Comparison of ENCODE assay signal across 9 cellular contexts in genomic region chr4:39458161-39458504, GRCh38. TPM values are rescaled to one million over a fixed set of nuclear protein-coding genes. Genes with fewer than 3 reads are reported as not detected.
A peak's percentile ranks its signal among the peaks of the same experiment; 100 is the strongest.
DNase-seq lines count a peak whose midpoint lies in the region; ATAC-seq and TF ChIP-seq lines count a peak whose summit lies in the region.
"Not testable (repeated sequence)": the region's sequence is repeated elsewhere in the genome, so short reads cannot be mapped to it uniquely, and the experiment has no call there.
"Had no signal": no experiment of that assay in that cellular context is flagged by ENCODE, and none has a peak within 500 bp of the region (broad histone marks: within the 10 kb centered on the region; RNA-seq: fewer than 3 reads in every experiment).

No MANE protein-coding gene starts in this region.

- peak overlapping the region; percentile 92 to 96 (median 95) for H3K4me3 Mint-ChIP-seq in T-cell
- peak overlapping the region; percentile 96 for H3K4me3 Mint-ChIP-seq in osteocyte (ENCODE audit: unreplicated experiment)

- H3K9me3 ChIP-seq in ES-I3 (ENCODE audit: control insufficient read depth, insufficient read depth, low read length); ascending aorta; esophagus (ENCODE audit: control insufficient read depth in 2 of 2, insufficient read depth in 1 of 2, low read depth in 1 of 2, low read length in 1 of 2); tibial artery: not testable (repeated sequence)

- not testable (repeated sequence) for H3K9me3 Mint-ChIP-seq in T-cell; osteocyte (ENCODE audit: unreplicated experiment)

- POLR2A ChIA-PET in T-cell (lab: Charles Lee), result interaction anchor here (0.6 to 2.5 kb wide), 7 partner anchors 10 to 781 kb away, joined by 3 to 15 read pairs (median 5); partner anchors contain the start of gene RFC1 (in 1 of the 2)

- intact Hi-C loops in ascending aorta (cut with DNase I) (loop anchor here (2.0 to 5.0 kb wide), 7 partner anchors 69 to 1771 kb away; partner anchors contain the start of genes KLF3, PDS5A, RELL1 and SMIM14), tibial artery (cut with DNase I; ENCODE audit: low total_unique reads) (loop anchor here (5.0 kb wide), 1 partner anchor 69 kb away; the partner anchor contains the start of gene UGDH)

- H3K9ac ChIP-seq in ES-I3 (ENCODE audit: low read depth, low read length), result peak overlapping the region; percentile 95

- peaks cover 46% of the 10 kb centered on the region for H3K36me3 Mint-ChIP-seq in T-cell
- peaks cover 49% of the 10 kb centered on the region for H3K36me3 Mint-ChIP-seq in osteocyte (ENCODE audit: unreplicated experiment)

- H3K27me3 Mint-ChIP-seq in T-cell; osteocyte (ENCODE audit: unreplicated experiment): not testable (repeated sequence)

- H3K4me1 ChIP-seq in ES-I3 (ENCODE audit: insufficient read depth, low read length); esophagus (ENCODE audit: control insufficient read depth in 2 of 2, insufficient read depth in 2 of 2, low read length in 1 of 2): not testable (repeated sequence)
- H3K4me1 ChIP-seq in ascending aorta, result peaks cover 2 to 16% of the 10 kb centered on the region in 2 donors
- peaks cover 0 to 30% (median 22%) of the 10 kb centered on the region in 4 donors for H3K4me1 ChIP-seq in tibial artery

- H3K4me1 Mint-ChIP-seq in T-cell (peaks cover 49 to 57% (median 51%) of the 10 kb centered on the region in 3 donors), osteocyte (ENCODE audit: unreplicated experiment) (peaks cover 41% of the 10 kb centered on the region)

- H3K4me3 ChIP-seq in ascending aorta, result peak overlapping the region; percentile 82 to 96
- H3K4me3 ChIP-seq in esophagus (ENCODE audit: low read depth in 1 of 2, low read length in 2 of 2), result peak overlapping the region; percentile 80 to 90
- peak overlapping the region; percentile 63 to 88 for H3K4me3 ChIP-seq in tibial artery

- WGBS in esophagus, 2 donors, result 1% methylated on average over 13 of the region's 13 CpGs

- peak overlapping the region; percentile 96 to 98 for H3K27ac ChIP-seq in ascending aorta
- peak overlapping the region; percentile 90 to 95 for H3K27ac ChIP-seq in esophagus (ENCODE audit: low read depth in 2 of 2, low read length in 1 of 2)
- H3K27ac ChIP-seq in tibial artery, result peak overlapping the region; percentile 87 to 97

- not testable (repeated sequence) for TF ChIP-seq CTCF in ascending aorta (IDR thresholded peaks at IDR 0.05); osteocyte (IDR thresholded peaks at IDR 0.05); tibial artery (IDR thresholded peaks at IDR 0.05)

- not testable (repeated sequence) for DNase-seq in T-cell; ascending aorta (ENCODE audit: low spot score in 2 of 2); left lobe of liver (ENCODE audit: low spot score); osteocyte (ENCODE audit: extremely low spot score, unreplicated experiment); tibial artery

- peak overlapping the region; percentile 98 to 99 for H3K27ac Mint-ChIP-seq in T-cell
- peak overlapping the region; percentile 99 for H3K27ac Mint-ChIP-seq in osteocyte (ENCODE audit: unreplicated experiment)

- not testable (repeated sequence) for H3K27me3 ChIP-seq in ascending aorta; esophagus (ENCODE audit: control insufficient read depth in 1 of 2, insufficient read depth in 2 of 2, low read length in 2 of 2); tibial artery

- ATAC-seq in HG03571 (IDR thresholded peaks at IDR 0.05; ENCODE audit: unreplicated experiment) (peak; percentile 4), T-cell (replicated peaks in 1 of 4) (peak in 3 of 4 experiments; percentile 2 to 4 (median 2)), left lobe of liver (peak; percentile 1)

- H3K36me3 ChIP-seq in ES-I3 (ENCODE audit: insufficient read depth, low read length) (peaks cover 37% of the 10 kb centered on the region), ascending aorta (peaks cover 40 to 50% of the 10 kb centered on the region in 2 donors), esophagus (ENCODE audit: control insufficient read depth in 2 of 2, insufficient read depth in 2 of 2, low read length in 1 of 2) (peaks cover 4 to 11% of the 10 kb centered on the region in 2 donors), tibial artery (peaks cover 46 to 51% (median 50%) of the 10 kb centered on the region in 3 donors)

- CTCF ChIA-PET in T-cell (lab: Charles Lee), result interaction anchor here in 1 of 2 donors (0.8 kb wide), 1 partner anchor 8 kb away, joined by 3 read pairs; no protein-coding TSS in a partner anchor

RNA-seq across cellular contexts. Expression of gene RPL9, which starts 0.6 kb away (rescaled TPM):
- total RNA-seq in T-cell (1,000 to 10,000 TPM; 2,481 to 3,129 (median 2,646) TPM), ascending aorta (1,701 TPM), left lobe of liver (364 TPM), osteocyte (1,144 and 1,147 TPM in 2 replicates)
- 1,000 to 10,000 TPM; 1,586 to 1,928 TPM for polyA plus RNA-seq in esophagus

RNA-seq across cellular contexts. Expression of gene LIAS, which starts 0.7 kb away (rescaled TPM):
- total RNA-seq in T-cell (10 to 100 TPM; 11.3 to 22.8 (median 19.5) TPM), ascending aorta (2.9 TPM), left lobe of liver (13.7 TPM), osteocyte (10.9 and 13.8 TPM in 2 replicates)
- polyA plus RNA-seq in esophagus, result 10 to 100 TPM; 14.2 to 15.2 TPM

RNA-seq across cellular contexts. Expression of gene KLB, which starts 51.4 kb away (rescaled TPM):
- under 1 TPM in 1 of 5 donors, not detected in 4; 0.06 TPM for total RNA-seq in T-cell
- not detected for total RNA-seq in ascending aorta
- polyA plus RNA-seq in esophagus, result under 1 TPM; 0.41 to 0.61 TPM
- total RNA-seq in left lobe of liver, result 22.0 TPM
- total RNA-seq in osteocyte, result not detected in 2 replicates
- total RNA-seq: posterior vena cava had no signal

Comparison
In these comparisons a context has a peak if more than half of its experiments do, and no peak if none do; other contexts are left out.
1. RNA of gene KLB, which starts 51.4 kb away (total RNA-seq): 22.0 TPM in left lobe of liver (single experiment); 0.06 TPM in T-cell, not detected in ascending aorta (single experiment) and not detected in osteocyte; every median in the first group is over 10 times any median in the second.
2. Peak in every context shown above with its lines, with median percentiles within 50 percentile points of each other: ATAC-seq, H3K27ac ChIP-seq and H3K4me3 ChIP-seq.